Comparison of ENCODE assay signal across 1 cellular context in the genomic region with DNA sequence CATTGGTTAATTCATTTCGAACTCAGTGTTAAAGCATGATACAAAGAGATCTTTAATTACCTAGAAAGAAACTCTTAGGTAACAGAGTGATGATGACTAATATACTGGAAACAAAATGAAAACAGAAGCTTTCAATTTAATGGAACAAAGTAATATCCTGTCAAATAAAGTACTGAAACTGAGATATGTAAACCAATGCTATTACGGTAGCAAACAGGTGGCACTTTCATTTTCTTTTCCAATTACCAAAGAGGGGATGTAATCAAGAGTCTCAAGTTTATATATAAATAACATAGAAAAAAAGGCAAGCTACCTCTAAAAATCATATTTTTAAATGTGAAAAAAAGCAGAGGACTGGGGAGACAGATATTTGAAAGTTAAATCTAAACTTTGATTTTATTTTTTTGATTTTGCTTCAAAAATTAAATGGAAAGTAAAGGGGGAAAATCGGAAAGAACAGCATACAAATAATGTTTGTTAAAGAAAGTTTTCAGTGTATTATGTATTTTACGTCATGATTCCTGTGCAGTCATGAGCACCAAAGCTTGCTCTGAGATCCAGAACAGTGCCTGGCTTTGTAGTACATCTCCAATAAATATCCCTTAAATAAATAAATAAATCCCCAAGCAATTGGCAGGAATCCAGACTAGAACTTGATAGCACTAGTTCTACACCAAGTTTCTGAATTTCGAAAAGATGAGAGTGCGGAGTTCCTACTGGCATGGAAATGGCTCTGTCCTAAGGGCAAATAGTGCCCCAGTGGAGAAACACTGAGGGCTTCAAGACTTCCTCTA.
TF ChIP-seq lines count a peak whose summit lies in the region.

No MANE protein-coding gene starts in this region.

TF ChIP-seq in GM23338, 12 proteins besides CTCF, POLR2A, EP300 and RAD21 (continued from another document):
- no peak for TF ChIP-seq REST (IDR thresholded peaks at IDR 0.05; ENCODE audit: unreplicated experiment)
- no peak for TF ChIP-seq CREB1 (CRISPR knock-in tag; IDR thresholded peaks at IDR 0.05; ENCODE audit: low read depth)
- TF ChIP-seq ZNF331 (CRISPR knock-in tag; IDR thresholded peaks at IDR 0.05; ENCODE audit: low read depth), result no peak
TF ChIP-seq in GM23338: peak in this region for 0.
